In genomic region chr10:99312501-99312900, GRCh38 we compare ENCODE assay signal across 12 cellular contexts. TPM values are rescaled to one million over a fixed set of nuclear protein-coding genes. Genes with fewer than 3 reads are reported as not detected.
"Had no signal": no experiment of that assay in that cellular context is flagged by ENCODE, and none has a peak within 500 bp of the region (broad histone marks: within the 10 kb centered on the region; RNA-seq: fewer than 3 reads in every experiment).

No MANE protein-coding gene starts in this region.

- ATAC-seq: GM23338, HCT116 had no signal

- H3K4me3 ChIP-seq: GM23248, GM23338, HAP-1 had no signal

- H3K27ac ChIP-seq: GM23248 had no signal

- DNase-seq: GM23248, GOT3, H7, H9, HCEC 1CT, HFFc6 had no signal

- FAIRE-seq: H1, H54 had no signal

- H3K36me3 ChIP-seq: HAP-1 had no signal

RNA-seq across cellular contexts. Expression of gene CNNM1, which starts 16.7 kb away (rescaled TPM):
- total RNA-seq: H4 had no signal
